2 cellular contexts compared by ENCODE assay signal in the genomic region with DNA sequence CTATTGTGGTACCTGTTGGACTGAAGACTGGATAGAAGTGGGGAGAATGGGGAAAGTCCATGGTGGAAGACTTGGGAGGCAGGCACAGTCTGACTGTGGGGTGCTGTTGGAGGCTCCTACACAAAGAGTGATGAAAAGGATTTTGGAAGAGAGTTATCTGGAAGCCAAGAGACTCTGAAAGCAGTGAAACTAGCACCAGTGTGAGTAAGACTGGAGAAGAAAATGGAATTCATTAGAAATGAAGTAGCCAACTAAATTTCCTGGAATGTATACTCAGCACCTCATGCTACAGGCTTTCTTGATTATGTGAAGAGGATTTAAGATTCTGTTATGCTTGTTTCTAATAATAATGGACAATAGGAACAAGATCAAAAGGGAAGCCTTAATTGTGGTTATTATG.
TF ChIP-seq lines count a peak whose summit lies in the region.

No MANE protein-coding gene starts in this region.

TF ChIP-seq in IMR-90, 13 proteins besides CTCF, POLR2A, EP300 and RAD21:
- TF ChIP-seq SMC3 (IDR thresholded peaks at IDR 0.05; ENCODE audit: low read depth, low read length) (no peak), FOS (IDR thresholded peaks at IDR 0.05; ENCODE audit: low read depth, low read length) (no peak), MXI1 (IDR thresholded peaks at IDR 0.05; ENCODE audit: borderline replicate concordance, low read depth, low read length) (no peak), NFE2L2 (IDR thresholded peaks at IDR 0.05; ENCODE audit: low read depth, low read length) (no peak)
- TF ChIP-seq, protein P1, sequence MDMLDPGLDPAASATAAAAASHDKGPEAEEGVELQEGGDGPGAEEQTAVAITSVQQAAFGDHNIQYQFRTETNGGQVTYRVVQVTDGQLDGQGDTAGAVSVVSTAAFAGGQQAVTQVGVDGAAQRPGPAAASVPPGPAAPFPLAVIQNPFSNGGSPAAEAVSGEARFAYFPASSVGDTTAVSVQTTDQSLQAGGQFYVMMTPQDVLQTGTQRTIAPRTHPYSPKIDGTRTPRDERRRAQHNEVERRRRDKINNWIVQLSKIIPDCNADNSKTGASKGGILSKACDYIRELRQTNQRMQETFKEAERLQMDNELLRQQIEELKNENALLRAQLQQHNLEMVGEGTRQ (IDR thresholded peaks at IDR 0.05; ENCODE audit: low read depth, low read length) = no peak
- TF ChIP-seq, protein P2, sequence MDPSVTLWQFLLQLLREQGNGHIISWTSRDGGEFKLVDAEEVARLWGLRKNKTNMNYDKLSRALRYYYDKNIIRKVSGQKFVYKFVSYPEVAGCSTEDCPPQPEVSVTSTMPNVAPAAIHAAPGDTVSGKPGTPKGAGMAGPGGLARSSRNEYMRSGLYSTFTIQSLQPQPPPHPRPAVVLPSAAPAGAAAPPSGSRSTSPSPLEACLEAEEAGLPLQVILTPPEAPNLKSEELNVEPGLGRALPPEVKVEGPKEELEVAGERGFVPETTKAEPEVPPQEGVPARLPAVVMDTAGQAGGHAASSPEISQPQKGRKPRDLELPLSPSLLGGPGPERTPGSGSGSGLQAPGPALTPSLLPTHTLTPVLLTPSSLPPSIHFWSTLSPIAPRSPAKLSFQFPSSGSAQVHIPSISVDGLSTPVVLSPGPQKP (IDR thresholded peaks at IDR 0.05; ENCODE audit: borderline replicate concordance, low read depth, low read length) = no peak

TF ChIP-seq in endothelial cell of umbilical vein, 7 proteins besides CTCF, POLR2A, EP300 and RAD21:
- TF ChIP-seq JUN (IDR thresholded peaks at IDR 0.05; ENCODE audit: borderline replicate concordance, insufficient read depth, insufficient read length, low read depth) (no peak), MYC (IDR thresholded peaks at IDR 0.05; ENCODE audit: low read depth, low read length) (no peak), EZH2 (IDR thresholded peaks at IDR 0.05; ENCODE audit: borderline replicate concordance, low read depth, low read length, severe bottlenecking) (no peak), GATA2 (IDR thresholded peaks at IDR 0.05; ENCODE audit: insufficient read depth, insufficient read length, low read depth, low read length) (no peak), FOS (IDR thresholded peaks at IDR 0.05; ENCODE audit: borderline replicate concordance, insufficient read depth, low read length) (no peak), POLR2AphosphoS5 (IDR thresholded peaks at IDR 0.05; ENCODE audit: insufficient read depth, low read depth, low read length) (no peak)
- TF ChIP-seq, protein P3, sequence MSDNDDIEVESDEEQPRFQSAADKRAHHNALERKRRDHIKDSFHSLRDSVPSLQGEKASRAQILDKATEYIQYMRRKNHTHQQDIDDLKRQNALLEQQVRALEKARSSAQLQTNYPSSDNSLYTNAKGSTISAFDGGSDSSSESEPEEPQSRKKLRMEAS (IDR thresholded peaks at IDR 0.05; ENCODE audit: insufficient read depth, insufficient read length) = no peak
